ENCODE assay signal across 8 cellular contexts in the genomic region with DNA sequence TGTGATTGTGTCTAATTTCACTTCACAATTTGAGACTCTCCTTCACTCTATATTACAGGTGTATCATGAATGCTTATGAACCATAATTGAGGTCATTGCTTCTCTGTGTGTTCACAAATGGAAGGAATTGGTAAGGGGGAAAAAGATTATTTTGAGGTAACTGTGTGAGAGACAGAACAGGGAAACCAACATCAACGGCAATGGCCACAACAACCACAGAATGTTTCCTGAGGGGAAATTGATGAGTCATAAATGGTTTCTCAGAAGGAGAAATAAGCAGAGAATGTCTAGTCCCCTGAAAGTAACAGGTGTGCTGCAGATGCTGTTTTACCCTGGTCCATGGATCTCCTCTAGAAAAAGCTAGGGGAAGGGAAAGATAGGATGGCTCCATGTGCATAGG.
DNase-seq lines count a peak whose midpoint lies in the region; ATAC-seq, FAIRE-seq and TF ChIP-seq lines count a peak whose summit lies in the region.

No MANE protein-coding gene starts in this region.

- DNase-seq in GM12892 (ENCODE audit: insufficient read length), result no peak
- DNase-seq in activated naive CD8-positive, alpha-beta T cell treated with anti-CD3 and anti-CD28 coated beads for 36 hours, result peak; percentile 24
- DNase-seq in NCI-H2227 treated with DMSO at 0.1 percent for 48 hours (lab: John Stamatoyannopoulos, UW), result no peak
- no peak for DNase-seq in erythroblast (lab: John Stamatoyannopoulos, UW)
- no peak for DNase-seq in activated CD4-positive, alpha-beta T cell treated with anti-CD3 and anti-CD28 coated beads for 1 hour
- no peak for DNase-seq in stimulated activated naive CD4-positive, alpha-beta T cell treated with Interleukin-2 at 50 U/mL for 16 hours (lab: John Stamatoyannopoulos, UW)

- no peaks in the 10 kb centered on the region for H3K36me3 Mint-ChIP-seq in activated naive CD8-positive, alpha-beta T cell treated with anti-CD3 and anti-CD28 coated beads for 36 hours

- no peak overlapping the region for H3K4me3 Mint-ChIP-seq in activated naive CD8-positive, alpha-beta T cell treated with anti-CD3 and anti-CD28 coated beads for 36 hours

- TF ChIP-seq POLR2A in GM12892 (IDR thresholded peaks at IDR 0.05; ENCODE audit: low read depth, low read length), result no peak
- no peak for TF ChIP-seq POLR2A in erythroblast (IDR thresholded peaks at IDR 0.05; ENCODE audit: low read length)

- peaks cover 5% of the 10 kb centered on the region for H3K9me3 Mint-ChIP-seq in activated naive CD8-positive, alpha-beta T cell treated with anti-CD3 and anti-CD28 coated beads for 36 hours

- FAIRE-seq in GM12892 (lab: Jason Lieb, UNC), result peak; percentile 81

- H3K4me1 Mint-ChIP-seq in activated naive CD8-positive, alpha-beta T cell treated with anti-CD3 and anti-CD28 coated beads for 36 hours, result peaks cover 24% of the 10 kb centered on the region

- H3K27me3 Mint-ChIP-seq in activated naive CD8-positive, alpha-beta T cell treated with anti-CD3 and anti-CD28 coated beads for 36 hours, result peaks cover 65% of the 10 kb centered on the region

- H3K27ac Mint-ChIP-seq in activated naive CD8-positive, alpha-beta T cell treated with anti-CD3 and anti-CD28 coated beads for 36 hours, result peak overlapping the region; percentile 5

- ATAC-seq in GM21360 (IDR thresholded peaks at IDR 0.05; ENCODE audit: unreplicated experiment), result peak; percentile 96
- peak; percentile 95 for ATAC-seq in HG03196 (IDR thresholded peaks at IDR 0.05; ENCODE audit: unreplicated experiment)
